Comparison of ENCODE assay signal across 8 cellular contexts in genomic region chr9:98193336-98193944, GRCh38. TPM values are rescaled to one million over a fixed set of nuclear protein-coding genes. Genes with fewer than 3 reads are reported as not detected.
DNase-seq lines count a peak whose midpoint lies in the region; ATAC-seq, FAIRE-seq and TF ChIP-seq lines count a peak whose summit lies in the region.

No MANE protein-coding gene starts in this region.

- H3K4me3 ChIP-seq in HEK293 (ENCODE audit: low read depth, low read length) (peak overlapping the region; percentile 58), WI38 (ENCODE audit: low read depth, low read length) (peak overlapping the region; percentile 70), hepatocyte (peak overlapping the region; percentile 70), small intestine (ENCODE audit: low read depth in 1 of 2, low read length in 2 of 2) (peak overlapping the region; percentile 75 to 93)

- 50% methylated on average over 8 of the region's 8 CpGs for WGBS in hepatocyte (ENCODE audit: low lambda C conversion rate, missing lambda C conversion rate)
- 26 to 53% (median 39%) methylated on average over 8 of the region's 8 CpGs for WGBS in small intestine, 3 donors

- CTCF ChIA-PET in HEK293 (lab: Yijun Ruan, JAX), result interaction anchor here (0.7 to 2.0 kb wide), 21 partner anchors 8 to 273 kb away, joined by 3 to 11 read pairs (median 4); partner anchors contain the start of genes NANS, TBC1D2 and TRMO

- ATAC-seq in HG03520 (IDR thresholded peaks at IDR 0.05; ENCODE audit: unreplicated experiment), result no peak
- no peak for ATAC-seq in GM18907 (IDR thresholded peaks at IDR 0.05; ENCODE audit: unreplicated experiment)

- H2AFZ ChIP-seq in hepatocyte, result peak overlapping the region; percentile 84

- H3K9me2 ChIP-seq in hepatocyte (replicated peaks; ENCODE audit: insufficient read depth), result no peaks in the 10 kb centered on the region

- TF ChIP-seq CTCF in HEK293 (tag by site-specific recombination; IDR thresholded peaks at IDR 0.05), result no peak
- no peak for TF ChIP-seq CTCF in WI38 (IDR thresholded peaks at IDR 0.05; ENCODE audit: low read depth, low read length)
- TF ChIP-seq CTCF in hepatocyte (IDR thresholded peaks at IDR 0.05; ENCODE audit: poor library complexity), result no peak

- no peaks in the 10 kb centered on the region for H3K4me1 ChIP-seq in HEK293 (ENCODE audit: control insufficient read depth, insufficient read depth, low read length)
- peaks cover 11% of the 10 kb centered on the region for H3K4me1 ChIP-seq in hepatocyte (ENCODE audit: insufficient read depth)
- peaks cover 0 to 2% of the 10 kb centered on the region in 2 donors for H3K4me1 ChIP-seq in small intestine (ENCODE audit: control insufficient read depth in 2 of 2, insufficient read depth in 1 of 2, low read depth in 1 of 2, low read length in 1 of 2)

- H3K27ac ChIP-seq in HEK293 (ENCODE audit: extremely low read depth, low read depth, low read length), result no peak overlapping the region
- H3K27ac ChIP-seq in hepatocyte, result peak overlapping the region; percentile 85
- H3K27ac ChIP-seq in small intestine (ENCODE audit: low read depth in 1 of 2, low read length in 1 of 2), result peak overlapping the region; percentile 88 to 93

- H3K27me3 ChIP-seq in hepatocyte (no peaks in the 10 kb centered on the region), small intestine (ENCODE audit: control insufficient read depth in 2 of 2, insufficient read depth in 2 of 2, low read length in 2 of 2) (no peaks in the 10 kb centered on the region)

- peaks cover 13% of the 10 kb centered on the region for H3K79me2 ChIP-seq in hepatocyte

- DNase-seq in hepatocyte (ENCODE audit: low spot score), result no peak
- no peak for DNase-seq in small intestine
- no peak for DNase-seq in EL
- DNase-seq in UCSD-AML1 (lab: John Stamatoyannopoulos, UW; ENCODE audit: unreplicated experiment), result no peak

- no peaks in the 10 kb centered on the region for H3K36me3 ChIP-seq in HEK293 (ENCODE audit: control insufficient read depth in 2 of 2, insufficient read depth in 1 of 2, low read length in 2 of 2)
- no peaks in the 10 kb centered on the region for H3K36me3 ChIP-seq in hepatocyte (replicated peaks; ENCODE audit: insufficient read depth, low read depth)
- H3K36me3 ChIP-seq in small intestine (ENCODE audit: control insufficient read depth in 2 of 2, insufficient read depth in 2 of 2, low read length in 2 of 2), result no peaks in the 10 kb centered on the region

- FAIRE-seq in small intestine (lab: Jason Lieb, UNC), result no peak

- H4K20me1 ChIP-seq in hepatocyte (ENCODE audit: insufficient read depth, poor library complexity, severe bottlenecking), result no peaks in the 10 kb centered on the region

- H3K4me2 ChIP-seq in hepatocyte, result peak overlapping the region; percentile 83

- H3K9me3 ChIP-seq in HEK293 (ENCODE audit: control insufficient read depth, insufficient read depth, low read depth, low read length) (no peaks in the 10 kb centered on the region), hepatocyte (ENCODE audit: low read depth) (no peaks in the 10 kb centered on the region), small intestine (ENCODE audit: control insufficient read depth, low read depth) (no peaks in the 10 kb centered on the region)

- POLR2A ChIA-PET in HEK293 (lab: Yijun Ruan, JAX), result interaction anchor here (0.9 to 2.0 kb wide), 4 partner anchors 11 to 137 kb away, joined by 3 to 9 read pairs (median 3); partner anchors contain the start of genes NANS, TBC1D2 and TRIM14

TF ChIP-seq in HEK293, 187 proteins besides CTCF, POLR2A, EP300 and RAD21 (continues in another document):
- TF ChIP-seq ZSCAN30 (tag by site-specific recombination; IDR thresholded peaks at IDR 0.05) (no peak), ZNF341 (tag by site-specific recombination; IDR thresholded peaks at IDR 0.05; ENCODE audit: low read depth) (0 out of 2 replicates have a peak, but pooled peaks have one; percentile 0), ZNF416 (tag by site-specific recombination; IDR thresholded peaks at IDR 0.05) (no peak), PBX3 (CRISPR knock-in tag; IDR thresholded peaks at IDR 0.05) (no peak), ZNF621 (tag by site-specific recombination; IDR thresholded peaks at IDR 0.05) (no peak), ZNF239 (tag by site-specific recombination; IDR thresholded peaks at IDR 0.05) (no peak), SP7 (tag by site-specific recombination; IDR thresholded peaks at IDR 0.05) (0 out of 2 replicates have a peak, but pooled peaks have one; percentile 3), ZNF138 (tag by site-specific recombination; IDR thresholded peaks at IDR 0.05; ENCODE audit: borderline replicate concordance) (no peak), ZEB2 (tag by site-specific recombination; IDR thresholded peaks at IDR 0.05) (no peak), MEIS1 (CRISPR knock-in tag; IDR thresholded peaks at IDR 0.05; ENCODE audit: borderline replicate concordance) (0 out of 2 replicates have a peak, but pooled peaks have one; percentile 5), ZNF366 (tag by site-specific recombination; conservative IDR thresholded peaks at IDR 0.05) (0 out of 2 replicates have a peak, but pooled peaks have one; percentile 2), ZNF169 (tag by site-specific recombination; IDR thresholded peaks at IDR 0.05) (no peak), ZNF274 (IDR thresholded peaks at IDR 0.05; ENCODE audit: low read length) (no peak), ZNF274 (tag by site-specific recombination; IDR thresholded peaks at IDR 0.05; ENCODE audit: borderline replicate concordance) (no peak), ZBTB1 (tag by site-specific recombination; IDR thresholded peaks at IDR 0.05) (no peak), ZNF510 (tag by site-specific recombination; IDR thresholded peaks at IDR 0.05; ENCODE audit: insufficient replicate concordance) (no peak), HOXD13 (CRISPR knock-in tag; IDR thresholded peaks at IDR 0.05; ENCODE audit: borderline replicate concordance) (0 out of 2 replicates have a peak, but pooled peaks have one; percentile 26), ZNF10 (tag by site-specific recombination; IDR thresholded peaks at IDR 0.05) (no peak), PRDM10 (tag by site-specific recombination; IDR thresholded peaks at IDR 0.05) (no peak; the same call in 1 of the 2 replicates), ZNF529 (tag by site-specific recombination; IDR thresholded peaks at IDR 0.05; ENCODE audit: insufficient replicate concordance) (no peak), ZNF560 (tag by site-specific recombination; IDR thresholded peaks at IDR 0.05; ENCODE audit: borderline replicate concordance) (no peak), INSM2 (tag by site-specific recombination; IDR thresholded peaks at IDR 0.05) (no peak), ZNF391 (tag by site-specific recombination; IDR thresholded peaks at IDR 0.05; ENCODE audit: borderline replicate concordance, low read depth) (no peak)

RNA-seq across cellular contexts. Expression of gene CORO2A, which starts 1.0 kb away (rescaled TPM):
- 24.6 and 27.1 TPM in 2 replicates for total RNA-seq in hepatocyte
- polyA plus RNA-seq in hepatocyte (11.7 and 12.8 TPM in 2 replicates), small intestine (10 to 100 TPM; 35.1 to 57.0 (median 45.3) TPM)
